In the genomic region with DNA sequence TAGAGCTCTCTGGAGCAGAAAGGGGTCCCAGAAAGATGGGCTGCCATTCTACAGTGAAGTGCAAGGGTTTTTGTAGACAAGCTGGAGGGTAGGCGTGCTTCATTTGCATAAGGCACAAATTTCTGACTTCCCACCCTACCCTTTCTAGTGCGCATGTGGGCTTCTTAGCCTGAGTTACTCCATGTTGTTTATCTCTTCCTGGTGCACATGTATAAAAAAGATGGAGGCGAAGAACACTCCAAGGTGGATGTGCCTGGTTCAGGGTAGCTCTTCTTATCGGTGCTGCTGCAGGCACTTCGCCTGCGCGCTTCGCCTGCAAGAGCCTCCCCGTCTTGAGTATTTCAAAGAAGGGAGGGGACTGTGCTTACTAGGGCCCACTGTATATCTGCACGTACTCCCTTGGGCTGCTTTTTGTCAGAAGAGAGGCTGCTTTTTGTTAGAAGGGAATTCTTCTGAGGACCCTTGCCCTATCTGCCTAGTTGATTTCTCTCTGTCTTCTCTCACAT, we compare ENCODE assay signal across 1 cellular context.
TF ChIP-seq lines count a peak whose summit lies in the region.

No MANE protein-coding gene starts in this region.

TF ChIP-seq in K562, 482 proteins besides CTCF, POLR2A, EP300 and RAD21 (continued from another document and continues in another):
- TF ChIP-seq, protein P1, sequence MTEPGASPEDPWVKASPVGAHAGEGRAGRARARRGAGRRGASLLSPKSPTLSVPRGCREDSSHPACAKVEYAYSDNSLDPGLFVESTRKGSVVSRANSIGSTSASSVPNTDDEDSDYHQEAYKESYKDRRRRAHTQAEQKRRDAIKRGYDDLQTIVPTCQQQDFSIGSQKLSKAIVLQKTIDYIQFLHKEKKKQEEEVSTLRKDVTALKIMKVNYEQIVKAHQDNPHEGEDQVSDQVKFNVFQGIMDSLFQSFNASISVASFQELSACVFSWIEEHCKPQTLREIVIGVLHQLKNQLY (CRISPR knock-in tag; conservative IDR thresholded peaks at IDR 0.05) = peak in 1 of 2 experiments; percentile 87; a peak in 1 of 4 replicates
- TF ChIP-seq FOXA3 (CRISPR knock-in tag; conservative IDR thresholded peaks at IDR 0.05 in 1 of 2, IDR thresholded peaks at IDR 0.05 in 1 of 2) = peak in 1 of 2 experiments; percentile 84; a peak in 2 of 4 replicates
- TF ChIP-seq SMARCE1 (IDR thresholded peaks at IDR 0.05) = peak; percentile 15; the same call in 1 of the 2 replicates
- no peak for TF ChIP-seq FOXA1 (IDR thresholded peaks at IDR 0.05; ENCODE audit: borderline replicate concordance)
- TF ChIP-seq ZNF217 (CRISPR knock-in tag; IDR thresholded peaks at IDR 0.05) = no peak
- peak; percentile 100 for TF ChIP-seq DMBX1 (CRISPR knock-in tag; IDR thresholded peaks at IDR 0.05; ENCODE audit: borderline replicate concordance)
- TF ChIP-seq MECOM (CRISPR knock-in tag; IDR thresholded peaks at IDR 0.05) = peak; percentile 100
- peak; percentile 27; the same call in 1 of the 2 replicates for TF ChIP-seq ZEB2 (IDR thresholded peaks at IDR 0.05)
- TF ChIP-seq XRCC5 (IDR thresholded peaks at IDR 0.05; ENCODE audit: low read depth, low read length) = no peak
- peak; percentile 97 for TF ChIP-seq HDAC8 (tag; IDR thresholded peaks at IDR 0.05)
- peak; percentile 67; the same call in 1 of the 2 replicates for TF ChIP-seq ESRRB (CRISPR knock-in tag; IDR thresholded peaks at IDR 0.05; ENCODE audit: borderline replicate concordance)
- TF ChIP-seq KLF13 (tag; IDR thresholded peaks at IDR 0.05; ENCODE audit: borderline replicate concordance, low read depth) = peak; percentile 99
- TF ChIP-seq ETV5 (CRISPR knock-in tag; IDR thresholded peaks at IDR 0.05; ENCODE audit: low read depth) = no peak
- no peak for TF ChIP-seq FOXP1 (CRISPR knock-in tag; IDR thresholded peaks at IDR 0.05)
- TF ChIP-seq, protein P2, sequence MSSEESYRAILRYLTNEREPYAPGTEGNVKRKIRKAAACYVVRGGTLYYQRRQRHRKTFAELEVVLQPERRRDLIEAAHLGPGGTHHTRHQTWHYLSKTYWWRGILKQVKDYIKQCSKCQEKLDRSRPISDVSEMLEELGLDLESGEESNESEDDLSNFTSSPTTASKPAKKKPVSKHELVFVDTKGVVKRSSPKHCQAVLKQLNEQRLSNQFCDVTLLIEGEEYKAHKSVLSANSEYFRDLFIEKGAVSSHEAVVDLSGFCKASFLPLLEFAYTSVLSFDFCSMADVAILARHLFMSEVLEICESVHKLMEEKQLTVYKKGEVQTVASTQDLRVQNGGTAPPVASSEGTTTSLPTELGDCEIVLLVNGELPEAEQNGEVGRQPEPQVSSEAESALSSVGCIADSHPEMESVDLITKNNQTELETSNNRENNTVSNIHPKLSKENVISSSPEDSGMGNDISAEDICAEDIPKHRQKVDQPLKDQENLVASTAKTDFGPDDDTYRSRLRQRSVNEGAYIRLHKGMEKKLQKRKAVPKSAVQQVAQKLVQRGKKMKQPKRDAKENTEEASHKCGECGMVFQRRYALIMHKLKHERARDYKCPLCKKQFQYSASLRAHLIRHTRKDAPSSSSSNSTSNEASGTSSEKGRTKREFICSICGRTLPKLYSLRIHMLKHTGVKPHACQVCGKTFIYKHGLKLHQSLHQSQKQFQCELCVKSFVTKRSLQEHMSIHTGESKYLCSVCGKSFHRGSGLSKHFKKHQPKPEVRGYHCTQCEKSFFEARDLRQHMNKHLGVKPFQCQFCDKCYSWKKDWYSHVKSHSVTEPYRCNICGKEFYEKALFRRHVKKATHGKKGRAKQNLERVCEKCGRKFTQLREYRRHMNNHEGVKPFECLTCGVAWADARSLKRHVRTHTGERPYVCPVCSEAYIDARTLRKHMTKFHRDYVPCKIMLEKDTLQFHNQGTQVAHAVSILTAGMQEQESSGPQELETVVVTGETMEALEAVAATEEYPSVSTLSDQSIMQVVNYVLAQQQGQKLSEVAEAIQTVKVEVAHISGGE (CRISPR knock-in tag; IDR thresholded peaks at IDR 0.05) = peak in 1 of 3 experiments; percentile 95; a peak in 2 of 6 replicates
- peak; percentile 85 for TF ChIP-seq MAFG (tag; conservative IDR thresholded peaks at IDR 0.05)
- TF ChIP-seq NFE2L1 (tag; IDR thresholded peaks at IDR 0.05; ENCODE audit: borderline replicate concordance, low read depth) = peak; percentile 91
- TF ChIP-seq, protein P3, sequence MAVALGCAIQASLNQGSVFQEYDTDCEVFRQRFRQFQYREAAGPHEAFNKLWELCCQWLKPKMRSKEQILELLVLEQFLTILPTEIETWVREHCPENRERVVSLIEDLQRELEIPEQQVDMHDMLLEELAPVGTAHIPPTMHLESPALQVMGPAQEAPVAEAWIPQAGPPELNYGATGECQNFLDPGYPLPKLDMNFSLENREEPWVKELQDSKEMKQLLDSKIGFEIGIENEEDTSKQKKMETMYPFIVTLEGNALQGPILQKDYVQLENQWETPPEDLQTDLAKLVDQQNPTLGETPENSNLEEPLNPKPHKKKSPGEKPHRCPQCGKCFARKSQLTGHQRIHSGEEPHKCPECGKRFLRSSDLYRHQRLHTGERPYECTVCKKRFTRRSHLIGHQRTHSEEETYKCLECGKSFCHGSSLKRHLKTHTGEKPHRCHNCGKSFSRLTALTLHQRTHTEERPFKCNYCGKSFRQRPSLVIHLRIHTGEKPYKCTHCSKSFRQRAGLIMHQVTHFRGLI (CRISPR knock-in tag; IDR thresholded peaks at IDR 0.05) = peak; percentile 98
- TF ChIP-seq, protein P4, sequence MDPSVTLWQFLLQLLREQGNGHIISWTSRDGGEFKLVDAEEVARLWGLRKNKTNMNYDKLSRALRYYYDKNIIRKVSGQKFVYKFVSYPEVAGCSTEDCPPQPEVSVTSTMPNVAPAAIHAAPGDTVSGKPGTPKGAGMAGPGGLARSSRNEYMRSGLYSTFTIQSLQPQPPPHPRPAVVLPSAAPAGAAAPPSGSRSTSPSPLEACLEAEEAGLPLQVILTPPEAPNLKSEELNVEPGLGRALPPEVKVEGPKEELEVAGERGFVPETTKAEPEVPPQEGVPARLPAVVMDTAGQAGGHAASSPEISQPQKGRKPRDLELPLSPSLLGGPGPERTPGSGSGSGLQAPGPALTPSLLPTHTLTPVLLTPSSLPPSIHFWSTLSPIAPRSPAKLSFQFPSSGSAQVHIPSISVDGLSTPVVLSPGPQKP (CRISPR knock-in tag; IDR thresholded peaks at IDR 0.05) = no peak
- TF ChIP-seq ZNF79 (CRISPR knock-in tag; IDR thresholded peaks at IDR 0.05; ENCODE audit: low read depth) = peak; percentile 96
- TF ChIP-seq, protein P5, sequence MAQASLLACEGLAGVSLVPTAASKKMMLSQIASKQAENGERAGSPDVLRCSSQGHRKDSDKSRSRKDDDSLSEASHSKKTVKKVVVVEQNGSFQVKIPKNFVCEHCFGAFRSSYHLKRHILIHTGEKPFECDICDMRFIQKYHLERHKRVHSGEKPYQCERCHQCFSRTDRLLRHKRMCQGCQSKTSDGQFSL (CRISPR knock-in tag; IDR thresholded peaks at IDR 0.05) = no peak
- TF ChIP-seq, protein P5 (tag; IDR thresholded peaks at IDR 0.05) = peak in 1 of 2 experiments; percentile 99; a peak in 2 of 4 replicates
- peak; percentile 82 for TF ChIP-seq ZFP30 (CRISPR knock-in tag; IDR thresholded peaks at IDR 0.05; ENCODE audit: borderline replicate concordance)
- peak; percentile 99 for TF ChIP-seq ZNF197 (CRISPR knock-in tag; IDR thresholded peaks at IDR 0.05; ENCODE audit: low read depth)
- TF ChIP-seq ZNF445 (CRISPR knock-in tag; IDR thresholded peaks at IDR 0.05; ENCODE audit: low read depth) = peak; percentile 99
- peak; percentile 100 for TF ChIP-seq ELF4 (CRISPR knock-in tag; IDR thresholded peaks at IDR 0.05)
- TF ChIP-seq, protein P6, sequence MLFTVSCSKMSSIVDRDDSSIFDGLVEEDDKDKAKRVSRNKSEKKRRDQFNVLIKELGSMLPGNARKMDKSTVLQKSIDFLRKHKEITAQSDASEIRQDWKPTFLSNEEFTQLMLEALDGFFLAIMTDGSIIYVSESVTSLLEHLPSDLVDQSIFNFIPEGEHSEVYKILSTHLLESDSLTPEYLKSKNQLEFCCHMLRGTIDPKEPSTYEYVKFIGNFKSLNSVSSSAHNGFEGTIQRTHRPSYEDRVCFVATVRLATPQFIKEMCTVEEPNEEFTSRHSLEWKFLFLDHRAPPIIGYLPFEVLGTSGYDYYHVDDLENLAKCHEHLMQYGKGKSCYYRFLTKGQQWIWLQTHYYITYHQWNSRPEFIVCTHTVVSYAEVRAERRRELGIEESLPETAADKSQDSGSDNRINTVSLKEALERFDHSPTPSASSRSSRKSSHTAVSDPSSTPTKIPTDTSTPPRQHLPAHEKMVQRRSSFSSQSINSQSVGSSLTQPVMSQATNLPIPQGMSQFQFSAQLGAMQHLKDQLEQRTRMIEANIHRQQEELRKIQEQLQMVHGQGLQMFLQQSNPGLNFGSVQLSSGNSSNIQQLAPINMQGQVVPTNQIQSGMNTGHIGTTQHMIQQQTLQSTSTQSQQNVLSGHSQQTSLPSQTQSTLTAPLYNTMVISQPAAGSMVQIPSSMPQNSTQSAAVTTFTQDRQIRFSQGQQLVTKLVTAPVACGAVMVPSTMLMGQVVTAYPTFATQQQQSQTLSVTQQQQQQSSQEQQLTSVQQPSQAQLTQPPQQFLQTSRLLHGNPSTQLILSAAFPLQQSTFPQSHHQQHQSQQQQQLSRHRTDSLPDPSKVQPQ (CRISPR knock-in tag; IDR thresholded peaks at IDR 0.05; ENCODE audit: borderline replicate concordance) = peak; percentile 97
- TF ChIP-seq PRPF4 (IDR thresholded peaks at IDR 0.05; ENCODE audit: insufficient read depth, low read depth, low read length, poor library complexity, severe bottlenecking) = no peak
- TF ChIP-seq RBM15 (IDR thresholded peaks at IDR 0.05; ENCODE audit: insufficient read depth, low read length) = no peak
- TF ChIP-seq RAD51 (IDR thresholded peaks at IDR 0.05; ENCODE audit: borderline replicate concordance, low read depth) = no peak
- TF ChIP-seq, protein P7, sequence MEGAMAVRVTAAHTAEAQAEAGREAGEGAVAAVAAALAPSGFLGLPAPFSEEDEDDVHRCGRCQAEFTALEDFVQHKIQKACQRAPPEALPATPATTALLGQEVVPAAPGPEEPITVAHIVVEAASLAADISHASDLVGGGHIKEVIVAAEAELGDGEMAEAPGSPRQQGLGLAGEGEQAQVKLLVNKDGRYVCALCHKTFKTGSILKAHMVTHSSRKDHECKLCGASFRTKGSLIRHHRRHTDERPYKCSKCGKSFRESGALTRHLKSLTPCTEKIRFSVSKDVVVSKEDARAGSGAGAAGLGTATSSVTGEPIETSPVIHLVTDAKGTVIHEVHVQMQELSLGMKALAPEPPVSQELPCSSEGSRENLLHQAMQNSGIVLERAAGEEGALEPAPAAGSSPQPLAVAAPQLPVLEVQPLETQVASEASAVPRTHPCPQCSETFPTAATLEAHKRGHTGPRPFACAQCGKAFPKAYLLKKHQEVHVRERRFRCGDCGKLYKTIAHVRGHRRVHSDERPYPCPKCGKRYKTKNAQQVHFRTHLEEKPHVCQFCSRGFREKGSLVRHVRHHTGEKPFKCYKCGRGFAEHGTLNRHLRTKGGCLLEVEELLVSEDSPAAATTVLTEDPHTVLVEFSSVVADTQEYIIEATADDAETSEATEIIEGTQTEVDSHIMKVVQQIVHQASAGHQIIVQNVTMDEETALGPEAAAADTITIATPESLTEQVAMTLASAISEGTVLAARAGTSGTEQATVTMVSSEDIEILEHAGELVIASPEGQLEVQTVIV (CRISPR knock-in tag; IDR thresholded peaks at IDR 0.05; ENCODE audit: borderline replicate concordance) = peak; percentile 85
- peak; percentile 57; the same call in 1 of the 2 replicates for TF ChIP-seq GABPA (tag; conservative IDR thresholded peaks at IDR 0.05; ENCODE audit: low read depth)
- TF ChIP-seq HMG20B (CRISPR knock-in tag; IDR thresholded peaks at IDR 0.05) = peak; percentile 87; the same call in 1 of the 2 replicates
- TF ChIP-seq, protein P8, sequence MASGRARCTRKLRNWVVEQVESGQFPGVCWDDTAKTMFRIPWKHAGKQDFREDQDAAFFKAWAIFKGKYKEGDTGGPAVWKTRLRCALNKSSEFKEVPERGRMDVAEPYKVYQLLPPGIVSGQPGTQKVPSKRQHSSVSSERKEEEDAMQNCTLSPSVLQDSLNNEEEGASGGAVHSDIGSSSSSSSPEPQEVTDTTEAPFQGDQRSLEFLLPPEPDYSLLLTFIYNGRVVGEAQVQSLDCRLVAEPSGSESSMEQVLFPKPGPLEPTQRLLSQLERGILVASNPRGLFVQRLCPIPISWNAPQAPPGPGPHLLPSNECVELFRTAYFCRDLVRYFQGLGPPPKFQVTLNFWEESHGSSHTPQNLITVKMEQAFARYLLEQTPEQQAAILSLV (tag; IDR thresholded peaks at IDR 0.05) = peak; percentile 99
- TF ChIP-seq TAL1 (IDR thresholded peaks at IDR 0.05) = peak; percentile 55; the same call in 1 of the 2 replicates
- peak; percentile 99 for TF ChIP-seq ZNF76 (CRISPR knock-in tag; IDR thresholded peaks at IDR 0.05; ENCODE audit: borderline replicate concordance)
- TF ChIP-seq ETV1 (tag; conservative IDR thresholded peaks at IDR 0.05; ENCODE audit: low read depth) = peak; percentile 83
- TF ChIP-seq BACH1 (tag; IDR thresholded peaks at IDR 0.05) = peak; percentile 93
- TF ChIP-seq ZNF347 (CRISPR knock-in tag; IDR thresholded peaks at IDR 0.05; ENCODE audit: low read depth) = peak; percentile 87
- peak; percentile 84 for TF ChIP-seq ZNF785 (CRISPR knock-in tag; IDR thresholded peaks at IDR 0.05)
- TF ChIP-seq ZNF174 (CRISPR knock-in tag; IDR thresholded peaks at IDR 0.05) = peak; percentile 98
- TF ChIP-seq, protein P9, sequence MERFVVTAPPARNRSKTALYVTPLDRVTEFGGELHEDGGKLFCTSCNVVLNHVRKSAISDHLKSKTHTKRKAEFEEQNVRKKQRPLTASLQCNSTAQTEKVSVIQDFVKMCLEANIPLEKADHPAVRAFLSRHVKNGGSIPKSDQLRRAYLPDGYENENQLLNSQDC (CRISPR knock-in tag; IDR thresholded peaks at IDR 0.05) = peak; percentile 93
- TF ChIP-seq ADNP (tag; IDR thresholded peaks at IDR 0.05) = peak; percentile 28; the same call in 1 of the 2 replicates
- TF ChIP-seq, protein P10, sequence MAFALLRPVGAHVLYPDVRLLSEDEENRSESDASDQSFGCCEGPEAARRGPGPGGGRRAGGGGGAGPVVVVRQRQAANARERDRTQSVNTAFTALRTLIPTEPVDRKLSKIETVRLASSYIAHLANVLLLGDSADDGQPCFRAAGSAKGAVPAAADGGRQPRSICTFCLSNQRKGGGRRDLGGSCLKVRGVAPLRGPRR (CRISPR knock-in tag; IDR thresholded peaks at IDR 0.05) = peak; percentile 99
- peak; percentile 46; the same call in 1 of the 2 replicates for TF ChIP-seq DPF2 (IDR thresholded peaks at IDR 0.05)
